In genomic region chr1:55443175-55443933, GRCh38 we compare ENCODE assay signal across 1 cellular context.
TF ChIP-seq lines count a peak whose summit lies in the region.

No MANE protein-coding gene starts in this region.

TF ChIP-seq in HepG2, 621 proteins besides CTCF, POLR2A, EP300 and RAD21 (continued from another document and continues in another):
- TF ChIP-seq SKIL (CRISPR knock-in tag; IDR thresholded peaks at IDR 0.05; ENCODE audit: borderline replicate concordance) (no peak), ETS1 (CRISPR knock-in tag; IDR thresholded peaks at IDR 0.05) (no peak), ZNF776 (CRISPR knock-in tag; IDR thresholded peaks at IDR 0.05) (no peak), KDM5B (CRISPR knock-in tag; IDR thresholded peaks at IDR 0.05; ENCODE audit: borderline replicate concordance) (no peak), MAF1 (CRISPR knock-in tag; IDR thresholded peaks at IDR 0.05; ENCODE audit: borderline replicate concordance) (no peak), AHR (CRISPR knock-in tag; IDR thresholded peaks at IDR 0.05) (no peak), CC2D1A (CRISPR knock-in tag; IDR thresholded peaks at IDR 0.05) (no peak), ZNF737 (CRISPR knock-in tag; IDR thresholded peaks at IDR 0.05; ENCODE audit: borderline replicate concordance) (no peak), MBD4 (IDR thresholded peaks at IDR 0.05; ENCODE audit: borderline replicate concordance, low read length) (no peak), HIVEP1 (CRISPR knock-in tag; IDR thresholded peaks at IDR 0.05) (no peak), PRDM4 (CRISPR knock-in tag; IDR thresholded peaks at IDR 0.05; ENCODE audit: borderline replicate concordance) (no peak), ZBTB39 (CRISPR knock-in tag; IDR thresholded peaks at IDR 0.05) (no peak), PITX1 (CRISPR knock-in tag; IDR thresholded peaks at IDR 0.05) (no peak), CCDC6 (CRISPR knock-in tag; IDR thresholded peaks at IDR 0.05) (no peak), ZNF318 (CRISPR knock-in tag; IDR thresholded peaks at IDR 0.05) (no peak), AGO2 (optimal IDR thresholded peaks at IDR 0.05; ENCODE audit: low read depth, low read length) (no peak), ZBTB4 (CRISPR knock-in tag; IDR thresholded peaks at IDR 0.05; ENCODE audit: borderline replicate concordance) (no peak), CEBPB (IDR thresholded peaks at IDR 0.05; ENCODE audit: borderline replicate concordance, low read depth, low read length) (0 out of 2 replicates have a peak, but pooled peaks have one; percentile 24), CENPX (CRISPR knock-in tag; IDR thresholded peaks at IDR 0.05) (no peak), BHLHE40 (IDR thresholded peaks at IDR 0.05; ENCODE audit: low read length) (peak; percentile 53; the same call in 1 of the 2 replicates), PREB (CRISPR knock-in tag; IDR thresholded peaks at IDR 0.05) (no peak), ZBTB25 (CRISPR knock-in tag; IDR thresholded peaks at IDR 0.05) (no peak), TMF1 (CRISPR knock-in tag; IDR thresholded peaks at IDR 0.05; ENCODE audit: low read depth) (no peak), CHD2 (IDR thresholded peaks at IDR 0.05; ENCODE audit: low read depth, low read length) (no peak), RFX3 (CRISPR knock-in tag; IDR thresholded peaks at IDR 0.05) (no peak), DMAP1 (CRISPR knock-in tag; IDR thresholded peaks at IDR 0.05) (no peak), GATAD2A (CRISPR knock-in tag; IDR thresholded peaks at IDR 0.05) (peak; percentile 47), ZNF75D (CRISPR knock-in tag; IDR thresholded peaks at IDR 0.05; ENCODE audit: borderline replicate concordance) (no peak)
